Comparison of ENCODE assay signal across 1 cellular context in genomic region chr1:8216005-8216404, GRCh38.
TF ChIP-seq lines count a peak whose summit lies in the region.

No MANE protein-coding gene starts in this region.

TF ChIP-seq in A549, 52 proteins besides CTCF, POLR2A, EP300 and RAD21 (continued from another document):
- TF ChIP-seq RARB (CRISPR knock-in tag; IDR thresholded peaks at IDR 0.05) = no peak
- no peak for TF ChIP-seq REST (IDR thresholded peaks at IDR 0.05)
- no peak for TF ChIP-seq SREBF2 (IDR thresholded peaks at IDR 0.05)
- no peak for TF ChIP-seq JUNB (IDR thresholded peaks at IDR 0.05)
